ENCODE assay signal across 1 cellular context in the genomic region with DNA sequence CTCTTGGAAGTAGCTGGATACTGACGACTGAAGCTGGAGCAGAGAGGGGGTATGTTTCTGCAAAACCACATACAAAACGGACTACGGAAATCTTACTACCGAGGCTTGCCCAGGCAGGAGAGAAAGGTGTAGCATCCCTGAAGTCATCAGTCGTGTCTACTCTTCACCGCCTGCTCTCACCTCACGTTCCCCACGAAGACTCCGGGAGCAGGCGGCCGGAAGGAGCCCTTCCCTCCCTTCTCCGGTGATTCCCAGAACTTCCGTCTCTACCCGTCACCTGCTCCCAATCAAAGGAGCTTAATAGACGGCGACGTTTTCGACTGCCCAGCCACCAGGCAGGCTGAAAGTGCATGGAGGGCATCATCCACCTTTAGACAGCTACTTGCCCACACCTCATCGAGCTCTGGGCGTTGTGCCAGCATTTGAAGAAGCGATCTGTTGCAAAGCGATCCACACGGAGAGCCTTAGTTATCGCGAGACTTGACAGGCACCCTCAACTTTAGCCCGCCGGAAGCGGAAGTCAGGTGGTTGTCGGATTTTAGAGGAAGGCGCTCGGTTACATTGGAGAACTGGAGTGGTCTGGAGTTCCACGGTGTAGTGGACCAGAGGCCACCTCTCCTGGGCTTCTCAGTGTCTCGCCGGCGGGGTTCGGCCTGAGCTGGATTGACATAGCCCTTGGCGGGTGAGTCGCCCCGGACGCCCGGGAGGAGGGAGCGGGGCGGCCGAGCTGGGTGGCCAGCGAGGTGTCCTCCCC.
TF ChIP-seq lines count a peak whose summit lies in the region.

A gene (plus strand): TSS at position 523 of the 754 bp plus-strand sequence. CDS start 2,809 bp downstream, outside the sequence.

TF ChIP-seq in K562, 482 proteins besides CTCF, POLR2A, EP300 and RAD21 (continued from another document and continues in another):
- TF ChIP-seq, protein P1, sequence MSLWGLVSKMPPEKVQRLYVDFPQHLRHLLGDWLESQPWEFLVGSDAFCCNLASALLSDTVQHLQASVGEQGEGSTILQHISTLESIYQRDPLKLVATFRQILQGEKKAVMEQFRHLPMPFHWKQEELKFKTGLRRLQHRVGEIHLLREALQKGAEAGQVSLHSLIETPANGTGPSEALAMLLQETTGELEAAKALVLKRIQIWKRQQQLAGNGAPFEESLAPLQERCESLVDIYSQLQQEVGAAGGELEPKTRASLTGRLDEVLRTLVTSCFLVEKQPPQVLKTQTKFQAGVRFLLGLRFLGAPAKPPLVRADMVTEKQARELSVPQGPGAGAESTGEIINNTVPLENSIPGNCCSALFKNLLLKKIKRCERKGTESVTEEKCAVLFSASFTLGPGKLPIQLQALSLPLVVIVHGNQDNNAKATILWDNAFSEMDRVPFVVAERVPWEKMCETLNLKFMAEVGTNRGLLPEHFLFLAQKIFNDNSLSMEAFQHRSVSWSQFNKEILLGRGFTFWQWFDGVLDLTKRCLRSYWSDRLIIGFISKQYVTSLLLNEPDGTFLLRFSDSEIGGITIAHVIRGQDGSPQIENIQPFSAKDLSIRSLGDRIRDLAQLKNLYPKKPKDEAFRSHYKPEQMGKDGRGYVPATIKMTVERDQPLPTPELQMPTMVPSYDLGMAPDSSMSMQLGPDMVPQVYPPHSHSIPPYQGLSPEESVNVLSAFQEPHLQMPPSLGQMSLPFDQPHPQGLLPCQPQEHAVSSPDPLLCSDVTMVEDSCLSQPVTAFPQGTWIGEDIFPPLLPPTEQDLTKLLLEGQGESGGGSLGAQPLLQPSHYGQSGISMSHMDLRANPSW (CRISPR knock-in tag; IDR thresholded peaks at IDR 0.05) = 0 out of 2 replicates have a peak, but pooled peaks have one; percentile 73
- TF ChIP-seq CTBP1 (IDR thresholded peaks at IDR 0.05; ENCODE audit: borderline replicate concordance) = peak; percentile 41; the same call in 1 of the 2 replicates
- TF ChIP-seq, protein P2, sequence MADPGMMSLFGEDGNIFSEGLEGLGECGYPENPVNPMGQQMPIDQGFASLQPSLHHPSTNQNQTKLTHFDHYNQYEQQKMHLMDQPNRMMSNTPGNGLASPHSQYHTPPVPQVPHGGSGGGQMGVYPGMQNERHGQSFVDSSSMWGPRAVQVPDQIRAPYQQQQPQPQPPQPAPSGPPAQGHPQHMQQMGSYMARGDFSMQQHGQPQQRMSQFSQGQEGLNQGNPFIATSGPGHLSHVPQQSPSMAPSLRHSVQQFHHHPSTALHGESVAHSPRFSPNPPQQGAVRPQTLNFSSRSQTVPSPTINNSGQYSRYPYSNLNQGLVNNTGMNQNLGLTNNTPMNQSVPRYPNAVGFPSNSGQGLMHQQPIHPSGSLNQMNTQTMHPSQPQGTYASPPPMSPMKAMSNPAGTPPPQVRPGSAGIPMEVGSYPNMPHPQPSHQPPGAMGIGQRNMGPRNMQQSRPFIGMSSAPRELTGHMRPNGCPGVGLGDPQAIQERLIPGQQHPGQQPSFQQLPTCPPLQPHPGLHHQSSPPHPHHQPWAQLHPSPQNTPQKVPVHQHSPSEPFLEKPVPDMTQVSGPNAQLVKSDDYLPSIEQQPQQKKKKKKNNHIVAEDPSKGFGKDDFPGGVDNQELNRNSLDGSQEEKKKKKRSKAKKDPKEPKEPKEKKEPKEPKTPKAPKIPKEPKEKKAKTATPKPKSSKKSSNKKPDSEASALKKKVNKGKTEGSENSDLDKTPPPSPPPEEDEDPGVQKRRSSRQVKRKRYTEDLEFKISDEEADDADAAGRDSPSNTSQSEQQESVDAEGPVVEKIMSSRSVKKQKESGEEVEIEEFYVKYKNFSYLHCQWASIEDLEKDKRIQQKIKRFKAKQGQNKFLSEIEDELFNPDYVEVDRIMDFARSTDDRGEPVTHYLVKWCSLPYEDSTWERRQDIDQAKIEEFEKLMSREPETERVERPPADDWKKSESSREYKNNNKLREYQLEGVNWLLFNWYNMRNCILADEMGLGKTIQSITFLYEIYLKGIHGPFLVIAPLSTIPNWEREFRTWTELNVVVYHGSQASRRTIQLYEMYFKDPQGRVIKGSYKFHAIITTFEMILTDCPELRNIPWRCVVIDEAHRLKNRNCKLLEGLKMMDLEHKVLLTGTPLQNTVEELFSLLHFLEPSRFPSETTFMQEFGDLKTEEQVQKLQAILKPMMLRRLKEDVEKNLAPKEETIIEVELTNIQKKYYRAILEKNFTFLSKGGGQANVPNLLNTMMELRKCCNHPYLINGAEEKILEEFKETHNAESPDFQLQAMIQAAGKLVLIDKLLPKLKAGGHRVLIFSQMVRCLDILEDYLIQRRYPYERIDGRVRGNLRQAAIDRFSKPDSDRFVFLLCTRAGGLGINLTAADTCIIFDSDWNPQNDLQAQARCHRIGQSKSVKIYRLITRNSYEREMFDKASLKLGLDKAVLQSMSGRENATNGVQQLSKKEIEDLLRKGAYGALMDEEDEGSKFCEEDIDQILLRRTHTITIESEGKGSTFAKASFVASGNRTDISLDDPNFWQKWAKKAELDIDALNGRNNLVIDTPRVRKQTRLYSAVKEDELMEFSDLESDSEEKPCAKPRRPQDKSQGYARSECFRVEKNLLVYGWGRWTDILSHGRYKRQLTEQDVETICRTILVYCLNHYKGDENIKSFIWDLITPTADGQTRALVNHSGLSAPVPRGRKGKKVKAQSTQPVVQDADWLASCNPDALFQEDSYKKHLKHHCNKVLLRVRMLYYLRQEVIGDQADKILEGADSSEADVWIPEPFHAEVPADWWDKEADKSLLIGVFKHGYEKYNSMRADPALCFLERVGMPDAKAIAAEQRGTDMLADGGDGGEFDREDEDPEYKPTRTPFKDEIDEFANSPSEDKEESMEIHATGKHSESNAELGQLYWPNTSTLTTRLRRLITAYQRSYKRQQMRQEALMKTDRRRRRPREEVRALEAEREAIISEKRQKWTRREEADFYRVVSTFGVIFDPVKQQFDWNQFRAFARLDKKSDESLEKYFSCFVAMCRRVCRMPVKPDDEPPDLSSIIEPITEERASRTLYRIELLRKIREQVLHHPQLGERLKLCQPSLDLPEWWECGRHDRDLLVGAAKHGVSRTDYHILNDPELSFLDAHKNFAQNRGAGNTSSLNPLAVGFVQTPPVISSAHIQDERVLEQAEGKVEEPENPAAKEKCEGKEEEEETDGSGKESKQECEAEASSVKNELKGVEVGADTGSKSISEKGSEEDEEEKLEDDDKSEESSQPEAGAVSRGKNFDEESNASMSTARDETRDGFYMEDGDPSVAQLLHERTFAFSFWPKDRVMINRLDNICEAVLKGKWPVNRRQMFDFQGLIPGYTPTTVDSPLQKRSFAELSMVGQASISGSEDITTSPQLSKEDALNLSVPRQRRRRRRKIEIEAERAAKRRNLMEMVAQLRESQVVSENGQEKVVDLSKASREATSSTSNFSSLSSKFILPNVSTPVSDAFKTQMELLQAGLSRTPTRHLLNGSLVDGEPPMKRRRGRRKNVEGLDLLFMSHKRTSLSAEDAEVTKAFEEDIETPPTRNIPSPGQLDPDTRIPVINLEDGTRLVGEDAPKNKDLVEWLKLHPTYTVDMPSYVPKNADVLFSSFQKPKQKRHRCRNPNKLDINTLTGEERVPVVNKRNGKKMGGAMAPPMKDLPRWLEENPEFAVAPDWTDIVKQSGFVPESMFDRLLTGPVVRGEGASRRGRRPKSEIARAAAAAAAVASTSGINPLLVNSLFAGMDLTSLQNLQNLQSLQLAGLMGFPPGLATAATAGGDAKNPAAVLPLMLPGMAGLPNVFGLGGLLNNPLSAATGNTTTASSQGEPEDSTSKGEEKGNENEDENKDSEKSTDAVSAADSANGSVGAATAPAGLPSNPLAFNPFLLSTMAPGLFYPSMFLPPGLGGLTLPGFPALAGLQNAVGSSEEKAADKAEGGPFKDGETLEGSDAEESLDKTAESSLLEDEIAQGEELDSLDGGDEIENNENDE (IDR thresholded peaks at IDR 0.05; ENCODE audit: low read depth, low read length) = no peak
- no peak for TF ChIP-seq XRCC5 (IDR thresholded peaks at IDR 0.05; ENCODE audit: low read depth, low read length)
- TF ChIP-seq ZNF766 (CRISPR knock-in tag; conservative IDR thresholded peaks at IDR 0.05) = no peak
- TF ChIP-seq MECOM (CRISPR knock-in tag; IDR thresholded peaks at IDR 0.05) = no peak
- TF ChIP-seq, protein P3, sequence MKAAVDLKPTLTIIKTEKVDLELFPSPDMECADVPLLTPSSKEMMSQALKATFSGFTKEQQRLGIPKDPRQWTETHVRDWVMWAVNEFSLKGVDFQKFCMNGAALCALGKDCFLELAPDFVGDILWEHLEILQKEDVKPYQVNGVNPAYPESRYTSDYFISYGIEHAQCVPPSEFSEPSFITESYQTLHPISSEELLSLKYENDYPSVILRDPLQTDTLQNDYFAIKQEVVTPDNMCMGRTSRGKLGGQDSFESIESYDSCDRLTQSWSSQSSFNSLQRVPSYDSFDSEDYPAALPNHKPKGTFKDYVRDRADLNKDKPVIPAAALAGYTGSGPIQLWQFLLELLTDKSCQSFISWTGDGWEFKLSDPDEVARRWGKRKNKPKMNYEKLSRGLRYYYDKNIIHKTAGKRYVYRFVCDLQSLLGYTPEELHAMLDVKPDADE (conservative IDR thresholded peaks at IDR 0.05; ENCODE audit: control insufficient read depth, low read depth, low read length) = no peak; the same call in 1 of the 2 replicates
- 0 out of 2 replicates have a peak, but pooled peaks have one; percentile 49 for TF ChIP-seq THRAP3 (IDR thresholded peaks at IDR 0.05; ENCODE audit: borderline replicate concordance)
- TF ChIP-seq NR3C1 (CRISPR knock-in tag; IDR thresholded peaks at IDR 0.05) = no peak
- no peak for TF ChIP-seq NFYB (IDR thresholded peaks at IDR 0.05; ENCODE audit: extremely low read depth, insufficient read length)
- TF ChIP-seq, protein P4, sequence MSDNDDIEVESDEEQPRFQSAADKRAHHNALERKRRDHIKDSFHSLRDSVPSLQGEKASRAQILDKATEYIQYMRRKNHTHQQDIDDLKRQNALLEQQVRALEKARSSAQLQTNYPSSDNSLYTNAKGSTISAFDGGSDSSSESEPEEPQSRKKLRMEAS (CRISPR knock-in tag; IDR thresholded peaks at IDR 0.05) = peak; percentile 64; the same call in 1 of the 2 replicates
- no peak for TF ChIP-seq SMC3 (conservative IDR thresholded peaks at IDR 0.05; ENCODE audit: insufficient read depth, low read depth, low read length)
- no peak for TF ChIP-seq FOXJ2 (tag; IDR thresholded peaks at IDR 0.05)
- TF ChIP-seq TCF7 (IDR thresholded peaks at IDR 0.05; ENCODE audit: borderline replicate concordance) = no peak
- no peak for TF ChIP-seq ZC3H11A (IDR thresholded peaks at IDR 0.05; ENCODE audit: low read depth, low read length)
- peak; percentile 33; the same call in 1 of the 2 replicates for TF ChIP-seq ZNF589 (CRISPR knock-in tag; IDR thresholded peaks at IDR 0.05; ENCODE audit: low read depth)
- TF ChIP-seq EP400 (IDR thresholded peaks at IDR 0.05) = peak; percentile 70
- TF ChIP-seq, protein P5, sequence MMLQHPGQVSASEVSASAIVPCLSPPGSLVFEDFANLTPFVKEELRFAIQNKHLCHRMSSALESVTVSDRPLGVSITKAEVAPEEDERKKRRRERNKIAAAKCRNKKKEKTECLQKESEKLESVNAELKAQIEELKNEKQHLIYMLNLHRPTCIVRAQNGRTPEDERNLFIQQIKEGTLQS (IDR thresholded peaks at IDR 0.05) = no peak
- TF ChIP-seq, protein P5 (CRISPR knock-in tag; conservative IDR thresholded peaks at IDR 0.05) = 0 out of 2 replicates have a peak, but pooled peaks have one; percentile 23
- TF ChIP-seq ZFX (CRISPR knock-in tag; IDR thresholded peaks at IDR 0.05) = no peak
- no peak for TF ChIP-seq ZNF384 (IDR thresholded peaks at IDR 0.05; ENCODE audit: low read depth, low read length)
- TF ChIP-seq ZSCAN32 (CRISPR knock-in tag; IDR thresholded peaks at IDR 0.05) = no peak
- TF ChIP-seq, protein P6, sequence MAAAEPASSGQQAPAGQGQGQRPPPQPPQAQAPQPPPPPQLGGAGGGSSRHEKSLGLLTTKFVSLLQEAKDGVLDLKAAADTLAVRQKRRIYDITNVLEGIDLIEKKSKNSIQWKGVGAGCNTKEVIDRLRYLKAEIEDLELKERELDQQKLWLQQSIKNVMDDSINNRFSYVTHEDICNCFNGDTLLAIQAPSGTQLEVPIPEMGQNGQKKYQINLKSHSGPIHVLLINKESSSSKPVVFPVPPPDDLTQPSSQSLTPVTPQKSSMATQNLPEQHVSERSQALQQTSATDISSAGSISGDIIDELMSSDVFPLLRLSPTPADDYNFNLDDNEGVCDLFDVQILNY (CRISPR knock-in tag; IDR thresholded peaks at IDR 0.05) = peak; percentile 92
- no peak; a peak in 1 of 4 replicates for TF ChIP-seq TEAD1 (CRISPR knock-in tag; IDR thresholded peaks at IDR 0.05)
- TF ChIP-seq, protein P7, sequence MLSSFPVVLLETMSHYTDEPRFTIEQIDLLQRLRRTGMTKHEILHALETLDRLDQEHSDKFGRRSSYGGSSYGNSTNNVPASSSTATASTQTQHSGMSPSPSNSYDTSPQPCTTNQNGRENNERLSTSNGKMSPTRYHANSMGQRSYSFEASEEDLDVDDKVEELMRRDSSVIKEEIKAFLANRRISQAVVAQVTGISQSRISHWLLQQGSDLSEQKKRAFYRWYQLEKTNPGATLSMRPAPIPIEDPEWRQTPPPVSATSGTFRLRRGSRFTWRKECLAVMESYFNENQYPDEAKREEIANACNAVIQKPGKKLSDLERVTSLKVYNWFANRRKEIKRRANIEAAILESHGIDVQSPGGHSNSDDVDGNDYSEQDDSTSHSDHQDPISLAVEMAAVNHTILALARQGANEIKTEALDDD (IDR thresholded peaks at IDR 0.05) = peak; percentile 35; the same call in 1 of the 2 replicates
- TF ChIP-seq SLC30A9 (CRISPR knock-in tag; IDR thresholded peaks at IDR 0.05) = no peak
- TF ChIP-seq, protein P8, sequence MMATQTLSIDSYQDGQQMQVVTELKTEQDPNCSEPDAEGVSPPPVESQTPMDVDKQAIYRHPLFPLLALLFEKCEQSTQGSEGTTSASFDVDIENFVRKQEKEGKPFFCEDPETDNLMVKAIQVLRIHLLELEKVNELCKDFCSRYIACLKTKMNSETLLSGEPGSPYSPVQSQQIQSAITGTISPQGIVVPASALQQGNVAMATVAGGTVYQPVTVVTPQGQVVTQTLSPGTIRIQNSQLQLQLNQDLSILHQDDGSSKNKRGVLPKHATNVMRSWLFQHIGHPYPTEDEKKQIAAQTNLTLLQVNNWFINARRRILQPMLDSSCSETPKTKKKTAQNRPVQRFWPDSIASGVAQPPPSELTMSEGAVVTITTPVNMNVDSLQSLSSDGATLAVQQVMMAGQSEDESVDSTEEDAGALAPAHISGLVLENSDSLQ (IDR thresholded peaks at IDR 0.05) = peak; percentile 79
- TF ChIP-seq DIDO1 (tag; IDR thresholded peaks at IDR 0.05; ENCODE audit: low read depth) = peak; percentile 69
- TF ChIP-seq PHTF2 (CRISPR knock-in tag; IDR thresholded peaks at IDR 0.05) = no peak
- TF ChIP-seq, protein P9, sequence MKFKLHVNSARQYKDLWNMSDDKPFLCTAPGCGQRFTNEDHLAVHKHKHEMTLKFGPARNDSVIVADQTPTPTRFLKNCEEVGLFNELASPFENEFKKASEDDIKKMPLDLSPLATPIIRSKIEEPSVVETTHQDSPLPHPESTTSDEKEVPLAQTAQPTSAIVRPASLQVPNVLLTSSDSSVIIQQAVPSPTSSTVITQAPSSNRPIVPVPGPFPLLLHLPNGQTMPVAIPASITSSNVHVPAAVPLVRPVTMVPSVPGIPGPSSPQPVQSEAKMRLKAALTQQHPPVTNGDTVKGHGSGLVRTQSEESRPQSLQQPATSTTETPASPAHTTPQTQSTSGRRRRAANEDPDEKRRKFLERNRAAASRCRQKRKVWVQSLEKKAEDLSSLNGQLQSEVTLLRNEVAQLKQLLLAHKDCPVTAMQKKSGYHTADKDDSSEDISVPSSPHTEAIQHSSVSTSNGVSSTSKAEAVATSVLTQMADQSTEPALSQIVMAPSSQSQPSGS (CRISPR knock-in tag; IDR thresholded peaks at IDR 0.05) = no peak
